8 cellular contexts compared by ENCODE assay signal in the genomic region with DNA sequence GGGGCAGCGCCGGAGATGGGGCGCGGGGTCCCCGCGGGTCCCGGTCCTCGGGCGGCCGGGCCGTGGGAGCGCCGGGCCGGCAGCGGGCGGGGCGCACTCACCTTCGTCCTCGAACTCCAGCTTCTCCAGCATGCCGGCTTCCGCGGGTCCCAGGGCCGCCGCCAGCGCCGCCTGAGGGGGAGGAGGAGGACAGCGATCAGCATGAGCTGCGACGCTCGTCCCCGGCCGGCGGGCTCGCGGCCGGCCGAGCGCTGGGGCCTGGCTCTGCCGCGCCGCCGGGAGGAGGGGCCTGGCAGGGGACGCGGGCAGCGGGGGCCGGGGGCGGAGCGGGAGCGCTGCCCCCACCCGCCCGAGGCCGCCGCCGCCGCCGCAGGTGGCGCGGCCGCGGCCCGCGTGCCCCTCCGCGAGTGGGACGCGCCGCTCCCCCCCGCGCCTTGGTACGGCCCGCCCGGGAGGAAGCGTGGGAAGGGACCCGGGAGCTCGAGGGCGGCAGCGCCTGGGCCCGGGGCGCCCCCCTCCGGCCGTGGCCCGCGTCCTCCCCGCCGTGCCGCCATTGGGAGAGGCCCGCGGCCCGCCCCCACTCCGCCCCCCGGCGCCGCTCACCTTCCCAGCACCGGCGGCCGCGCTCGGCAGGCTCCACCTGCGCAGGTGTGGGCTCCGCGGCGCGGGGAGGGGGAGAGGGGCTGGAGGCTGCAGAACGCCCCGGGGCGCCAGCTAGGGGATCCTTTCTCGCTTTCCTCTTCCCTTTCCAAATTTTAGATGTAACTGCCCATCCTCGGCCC.
DNase-seq lines count a peak whose midpoint lies in the region; ATAC-seq and TF ChIP-seq lines count a peak whose summit lies in the region.

No MANE protein-coding gene starts in this region.

- peak overlapping the region; percentile 57 for H3K4me3 ChIP-seq in mucosa of descending colon

- ATAC-seq in GM19372 (IDR thresholded peaks at IDR 0.05; ENCODE audit: low read depth, unreplicated experiment) (peak; percentile 73), HG03469 (IDR thresholded peaks at IDR 0.05; ENCODE audit: unreplicated experiment) (peak; percentile 64), mucosa of descending colon (peak; percentile 95)

- TF ChIP-seq CTCF in mucosa of descending colon (IDR thresholded peaks at IDR 0.05) = peak; percentile 24

- intact Hi-C loops in mucosa of descending colon (cut with DNase I, micrococcal nuclease) = no loop called here

- H3K9me3 ChIP-seq in mucosa of descending colon = no peaks in the 10 kb centered on the region

- peak; percentile 56 for DNase-seq in CMK (ENCODE audit: low read depth)
- peak; percentile 56 for DNase-seq in NOMO-1 treated with DMSO at 0.1 percent for 48 hours (lab: John Stamatoyannopoulos, UW; ENCODE audit: unreplicated experiment)
- DNase-seq in activated CD8-positive, alpha-beta memory T cell treated with anti-CD3 and anti-CD28 coated beads, Interleukin-2, amount 50 U/mL, for 48 hours = peak; percentile 93
- peak; percentile 35 for DNase-seq in epidermal melanocyte (ENCODE audit: insufficient read length, low spot score)
- DNase-seq in mucosa of descending colon = peak; percentile 88 to 94 (median 91)
- DNase-seq in stimulated activated CD8-positive, alpha-beta memory T cell treated with anti-CD3 and anti-CD28 coated beads, Interleukin-4, amount 100 ng/mL, for 4 hours (ENCODE audit: low read depth in 2 of 2, low spot score in 1 of 2) = peak; percentile 77 to 86

- no peaks in the 10 kb centered on the region for H3K36me3 ChIP-seq in mucosa of descending colon (ENCODE audit: low read depth)

- H3K4me1 ChIP-seq in mucosa of descending colon (ENCODE audit: low read depth) = peaks cover 9% of the 10 kb centered on the region

Comparison
In these comparisons a context has a peak if more than half of its experiments do, and no peak if none do; other contexts are left out.
1. Peak in every context shown above with its lines: DNase-seq, ATAC-seq and H3K4me3 ChIP-seq.
2. DNase-seq: peak in every context shown above with its lines; median percentile 93 in activated CD8-positive, alpha-beta memory T cell treated with anti-CD3 and anti-CD28 coated beads, Interleukin-2, amount 50 U/mL, for 48 hours; 91 in mucosa of descending colon; 82 in stimulated activated CD8-positive, alpha-beta memory T cell treated with anti-CD3 and anti-CD28 coated beads, Interleukin-4, amount 100 ng/mL, for 4 hours; 56 in CMK; 56 in NOMO-1 treated with DMSO at 0.1 percent for 48 hours; 35 in epidermal melanocyte.